9 cellular contexts compared by ENCODE assay signal in genomic region chr2:70919672-70920366, GRCh38. TPM values are rescaled to one million over a fixed set of nuclear protein-coding genes. Genes with fewer than 3 reads are reported as not detected.
DNase-seq lines count a peak whose midpoint lies in the region; ATAC-seq and TF ChIP-seq lines count a peak whose summit lies in the region.
"Had no signal": no experiment of that assay in that cellular context is flagged by ENCODE, and none has a peak within 500 bp of the region (broad histone marks: within the 10 kb centered on the region; RNA-seq: fewer than 3 reads in every experiment).

No MANE protein-coding gene starts in this region.

- H4K91ac ChIP-seq in trophoblast cell (ENCODE audit: low read depth, low read length) = no peak overlapping the region

- no peak for TF ChIP-seq EP300 in upper lobe of left lung (IDR thresholded peaks at IDR 0.05)

- H3K23ac ChIP-seq in trophoblast cell (ENCODE audit: low read length) = no peak overlapping the region

- no peaks in the 10 kb centered on the region for H3K9me3 ChIP-seq in SJSA1 (replicated peaks)
- peaks cover 4% of the 10 kb centered on the region for H3K9me3 ChIP-seq in trophoblast cell (ENCODE audit: insufficient read depth, low read depth, low read length)
- H3K9me3 ChIP-seq in upper lobe of left lung = no peaks in the 10 kb centered on the region

- no peak overlapping the region for H2AK5ac ChIP-seq in trophoblast cell (ENCODE audit: low read length)

- no peak overlapping the region for H2BK120ac ChIP-seq in trophoblast cell (ENCODE audit: insufficient read depth, low read length, poor library complexity)

- H3K4me3 ChIP-seq in SJSA1 = no peak overlapping the region
- no peak overlapping the region for H3K4me3 ChIP-seq in trophoblast cell (ENCODE audit: low read depth, low read length)
- no peak overlapping the region for H3K4me3 ChIP-seq in upper lobe of left lung
- H3K4me3 ChIP-seq: BLaER1 treated with 17β-estradiol and CSF1 and Interleukin-3, amounts not matched to agents 10 nM and 100 nM had no signal

- H3K4ac ChIP-seq in trophoblast cell (ENCODE audit: low read depth, low read length) = no peak overlapping the region

- H3K79me1 ChIP-seq in trophoblast cell (ENCODE audit: low read length) = no peaks in the 10 kb centered on the region

- no peak overlapping the region for H2BK5ac ChIP-seq in trophoblast cell (ENCODE audit: low read depth, low read length, poor library complexity)

- no peaks in the 10 kb centered on the region for H3K4me1 ChIP-seq in SJSA1 (replicated peaks)
- H3K4me1 ChIP-seq in trophoblast cell (ENCODE audit: control insufficient read depth in 1 of 2, insufficient read depth in 2 of 2, low read length in 2 of 2) = peaks cover 0 to 2% of the 10 kb centered on the region in 2 experiments
- no peaks in the 10 kb centered on the region for H3K4me1 ChIP-seq in upper lobe of left lung

- no peak overlapping the region for H4K8ac ChIP-seq in trophoblast cell (ENCODE audit: low read depth, low read length)

- no peak overlapping the region for H3K9ac ChIP-seq in trophoblast cell (ENCODE audit: low read length)
- H3K9ac ChIP-seq: BLaER1 treated with 17β-estradiol and CSF1 and Interleukin-3, amounts not matched to agents 10 nM and 100 nM had no signal

- peak; percentile 51 for DNase-seq in NCI-H1436 (lab: John Stamatoyannopoulos, UW)
- DNase-seq in NCI-H1436 treated with DMSO at 0.1 percent for 48 hours (lab: John Stamatoyannopoulos, UW) = no peak
- peak; percentile 34 for DNase-seq in KG1 (lab: John Stamatoyannopoulos, UW)
- DNase-seq in SJSA1 (ENCODE audit: low read depth in 1 of 2, low spot score in 2 of 2) = peak; percentile 63 to 76
- DNase-seq in activated naive CD4-positive, alpha-beta T cell (lab: John Stamatoyannopoulos, UW) = peak; percentile 35 to 72 (median 62)
- DNase-seq in germinal center (ENCODE audit: low spot score) = peak; percentile 68
- peak; percentile 86 to 97 for DNase-seq in trophoblast cell
- DNase-seq in upper lobe of left lung = peak; percentile 67 to 81

- no peak overlapping the region for H2AFZ ChIP-seq in trophoblast cell (ENCODE audit: insufficient read depth, low read length, poor library complexity)

- H3K18ac ChIP-seq in trophoblast cell (ENCODE audit: low read length) = no peak overlapping the region

- peak; percentile 70 to 88 (median 86) for TF ChIP-seq CTCF in upper lobe of left lung (IDR thresholded peaks at IDR 0.05)

- no peaks in the 10 kb centered on the region for H3K27me3 ChIP-seq in SJSA1 (replicated peaks)
- no peaks in the 10 kb centered on the region for H3K27me3 ChIP-seq in trophoblast cell (ENCODE audit: insufficient read depth, low read length)
- H3K27me3 ChIP-seq in upper lobe of left lung = no peaks in the 10 kb centered on the region
- H3K27me3 ChIP-seq: BLaER1 treated with 17β-estradiol and CSF1 and Interleukin-3, amounts not matched to agents 10 nM and 100 nM had no signal

- WGBS in trophoblast cell (ENCODE audit: extremely low coverage, insufficient coverage, insufficient read length) = no CpG with 5 or more reads among the region's 16 CpGs
- WGBS in upper lobe of left lung, 2 donors = 27 to 30% methylated on average over 16 of the region's 16 CpGs

- ATAC-seq in upper lobe of left lung (ENCODE audit: low FRiP score in 2 of 2) = peak; percentile 90 to 93

- H3K14ac ChIP-seq in trophoblast cell (ENCODE audit: low read length) = no peak overlapping the region

- no peak overlapping the region for H3K4me2 ChIP-seq in trophoblast cell (ENCODE audit: low read length)
- H3K4me2 ChIP-seq: BLaER1 treated with 17β-estradiol and CSF1 and Interleukin-3, amounts not matched to agents 10 nM and 100 nM had no signal

- TF ChIP-seq POLR2A in upper lobe of left lung (IDR thresholded peaks at IDR 0.05) = no peak

- H4K12ac ChIP-seq in trophoblast cell (ENCODE audit: low read depth, low read length) = no peak overlapping the region

- no peaks in the 10 kb centered on the region for H3K79me2 ChIP-seq in trophoblast cell (ENCODE audit: control insufficient read depth, insufficient read depth, low read length, poor library complexity)

- H2BK12ac ChIP-seq in trophoblast cell (ENCODE audit: low read length) = no peak overlapping the region

- no peaks in the 10 kb centered on the region for H3K36me3 ChIP-seq in SJSA1
- no peaks in the 10 kb centered on the region for H3K36me3 ChIP-seq in trophoblast cell (ENCODE audit: control insufficient read depth in 1 of 2, insufficient read depth in 2 of 2, low read length in 2 of 2)
- no peaks in the 10 kb centered on the region for H3K36me3 ChIP-seq in upper lobe of left lung
- H3K36me3 ChIP-seq: BLaER1 treated with 17β-estradiol and CSF1 and Interleukin-3, amounts not matched to agents 10 nM and 100 nM had no signal

- H3K27ac ChIP-seq in SJSA1 (no peak overlapping the region), trophoblast cell (ENCODE audit: low read depth, low read length) (no peak overlapping the region), upper lobe of left lung (no peak overlapping the region)
- H3K27ac ChIP-seq: BLaER1 treated with 17β-estradiol and CSF1 and Interleukin-3, amounts not matched to agents 10 nM and 100 nM had no signal

RNA-seq across cellular contexts. Expression of gene ATP6V1B1, which starts 15.9 kb away (rescaled TPM):
- not detected in 2 replicates for total RNA-seq in SJSA1 (2014; rRNA removed; shearing (Covaris generic))
- polyA plus RNA-seq in trophoblast cell (2013) = 0.86 and 1.00 TPM in 2 replicates
- 10 to 100 TPM in 1 of 6 donors, 1 to 10 TPM in 4, not detected in 1; 1.6 to 23.0 (median 3.2) TPM for total RNA-seq in upper lobe of left lung

RNA-seq across cellular contexts. Expression of gene VAX2, which starts 19.4 kb away (rescaled TPM):
- total RNA-seq in SJSA1 (2014; rRNA removed; shearing (Covaris generic)) = not detected in 2 replicates
- polyA plus RNA-seq in trophoblast cell (2013) = 0.04 TPM in 1 of 2 replicates, not detected in the other
- total RNA-seq in upper lobe of left lung = 10 to 100 TPM in 1 of 6 donors, 1 to 10 TPM in 1, under 1 TPM in 3, not detected in 1; 0.83 to 10.5 (median 0.91) TPM

RNA-seq across cellular contexts. Expression of gene ANKRD53, which starts 58.6 kb away (rescaled TPM):
- not detected in 2 replicates for total RNA-seq in SJSA1 (2014; rRNA removed; shearing (Covaris generic))
- 0.73 and 0.86 TPM in 2 replicates for polyA plus RNA-seq in trophoblast cell (2013)
- 10 to 100 TPM in 1 of 6 donors, 1 to 10 TPM in 2, under 1 TPM in 3; 0.26 to 10.5 (median 1.4) TPM for total RNA-seq in upper lobe of left lung
